1 cellular context compared by ENCODE assay signal in the genomic region with DNA sequence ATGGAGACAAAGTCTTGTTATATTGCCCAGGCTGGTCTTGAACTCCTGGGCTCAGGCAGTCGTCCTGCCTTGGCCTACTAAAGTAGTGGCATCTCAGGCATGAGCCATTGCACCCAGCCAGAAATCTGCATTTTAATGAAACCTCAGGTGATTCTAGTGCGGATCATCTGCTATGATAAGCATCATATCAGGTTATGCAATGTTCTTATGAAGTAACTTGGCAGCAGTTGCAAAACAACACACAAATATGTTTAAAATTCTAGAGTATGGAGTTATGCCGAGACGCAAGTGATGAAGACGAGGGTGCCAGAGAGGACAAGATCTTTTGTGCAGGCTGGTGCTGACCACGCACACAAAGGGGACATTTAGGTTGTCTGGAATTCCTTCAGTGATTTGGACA.
TF ChIP-seq lines count a peak whose summit lies in the region.

No MANE protein-coding gene starts in this region.

TF ChIP-seq in IMR-90, 13 proteins besides CTCF, POLR2A, EP300 and RAD21 (continued from another document):
- TF ChIP-seq, protein P1, sequence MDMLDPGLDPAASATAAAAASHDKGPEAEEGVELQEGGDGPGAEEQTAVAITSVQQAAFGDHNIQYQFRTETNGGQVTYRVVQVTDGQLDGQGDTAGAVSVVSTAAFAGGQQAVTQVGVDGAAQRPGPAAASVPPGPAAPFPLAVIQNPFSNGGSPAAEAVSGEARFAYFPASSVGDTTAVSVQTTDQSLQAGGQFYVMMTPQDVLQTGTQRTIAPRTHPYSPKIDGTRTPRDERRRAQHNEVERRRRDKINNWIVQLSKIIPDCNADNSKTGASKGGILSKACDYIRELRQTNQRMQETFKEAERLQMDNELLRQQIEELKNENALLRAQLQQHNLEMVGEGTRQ (IDR thresholded peaks at IDR 0.05; ENCODE audit: low read depth, low read length) = no peak
- no peak for TF ChIP-seq MAZ (IDR thresholded peaks at IDR 0.05; ENCODE audit: borderline replicate concordance, low read depth, low read length)
- no peak for TF ChIP-seq FOS (IDR thresholded peaks at IDR 0.05; ENCODE audit: low read depth, low read length)
- no peak for TF ChIP-seq MXI1 (IDR thresholded peaks at IDR 0.05; ENCODE audit: borderline replicate concordance, low read depth, low read length)
- TF ChIP-seq, protein P2, sequence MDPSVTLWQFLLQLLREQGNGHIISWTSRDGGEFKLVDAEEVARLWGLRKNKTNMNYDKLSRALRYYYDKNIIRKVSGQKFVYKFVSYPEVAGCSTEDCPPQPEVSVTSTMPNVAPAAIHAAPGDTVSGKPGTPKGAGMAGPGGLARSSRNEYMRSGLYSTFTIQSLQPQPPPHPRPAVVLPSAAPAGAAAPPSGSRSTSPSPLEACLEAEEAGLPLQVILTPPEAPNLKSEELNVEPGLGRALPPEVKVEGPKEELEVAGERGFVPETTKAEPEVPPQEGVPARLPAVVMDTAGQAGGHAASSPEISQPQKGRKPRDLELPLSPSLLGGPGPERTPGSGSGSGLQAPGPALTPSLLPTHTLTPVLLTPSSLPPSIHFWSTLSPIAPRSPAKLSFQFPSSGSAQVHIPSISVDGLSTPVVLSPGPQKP (IDR thresholded peaks at IDR 0.05; ENCODE audit: borderline replicate concordance, low read depth, low read length) = no peak
- TF ChIP-seq NFE2L2 (IDR thresholded peaks at IDR 0.05; ENCODE audit: low read depth, low read length) = no peak
- TF ChIP-seq RFX5 (IDR thresholded peaks at IDR 0.05; ENCODE audit: low read depth, low read length) = no peak
- no peak for TF ChIP-seq BHLHE40 (IDR thresholded peaks at IDR 0.05; ENCODE audit: low read depth, low read length)
- TF ChIP-seq CEBPB (IDR thresholded peaks at IDR 0.05; ENCODE audit: low read depth, low read length) = no peak
- TF ChIP-seq RCOR1 (IDR thresholded peaks at IDR 0.05; ENCODE audit: insufficient replicate concordance, low read length) = no peak
- TF ChIP-seq CHD1 (IDR thresholded peaks at IDR 0.05; ENCODE audit: low read depth, low read length) = no peak
